In the genomic region with DNA sequence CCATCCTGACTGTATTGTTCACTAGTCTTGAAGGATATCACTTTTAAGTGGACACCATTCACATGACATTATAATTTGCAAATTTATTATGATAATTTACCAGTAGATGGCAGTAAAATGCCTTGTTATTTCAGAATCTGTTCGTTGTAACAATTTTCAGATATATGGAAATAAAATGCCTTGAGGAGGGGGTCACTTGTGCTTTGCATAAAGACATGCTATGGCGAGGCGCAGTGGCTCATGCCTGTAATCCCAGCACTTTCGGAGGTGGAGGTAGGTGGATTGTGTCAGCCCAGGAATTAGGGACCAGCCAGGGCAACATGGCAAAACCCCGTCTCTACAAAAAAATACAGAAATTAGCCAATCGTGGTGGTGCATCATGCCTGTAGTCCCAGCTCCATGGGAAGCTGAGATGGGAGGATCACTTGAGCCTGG, we compare ENCODE assay signal across 8 cellular contexts. TPM values are rescaled to one million over a fixed set of nuclear protein-coding genes. Genes with fewer than 3 reads are reported as not detected.
DNase-seq lines count a peak whose midpoint lies in the region; ATAC-seq and TF ChIP-seq lines count a peak whose summit lies in the region.

No MANE protein-coding gene starts in this region.

- no peak overlapping the region for H3K4me3 Mint-ChIP-seq in naive thymus-derived CD8-positive, alpha-beta T cell

- POLR2A ChIA-PET in naive thymus-derived CD8-positive, alpha-beta T cell (lab: Charles Lee): interaction anchor here (0.7 kb wide), 1 partner anchor 262 kb away, joined by 6 read pairs; no protein-coding TSS in a partner anchor

- peak; percentile 29 to 41 for ATAC-seq in naive thymus-derived CD8-positive, alpha-beta T cell
- no peak for ATAC-seq in HG02970 (IDR thresholded peaks at IDR 0.05; ENCODE audit: low FRiP score, unreplicated experiment)

- intact Hi-C loops in dorsolateral prefrontal cortex (cut with DNase I): loop anchor here in 1 of 2 donors (10.0 kb wide), 1 partner anchor 470 kb away; no protein-coding TSS in a partner anchor

- peaks cover 0 to 5% (median 2%) of the 10 kb centered on the region in 4 donors for H3K4me1 Mint-ChIP-seq in naive thymus-derived CD8-positive, alpha-beta T cell

- H3K27ac Mint-ChIP-seq in naive thymus-derived CD8-positive, alpha-beta T cell: no peak overlapping the region

- DNase-seq in COLO829 (ENCODE audit: low spot score) (peak; percentile 79), HPDE6-E6E7 (ENCODE audit: extremely low spot score) (peak; percentile 51), NCI-H748 treated with DMSO at 0.1 percent for 48 hours (lab: John Stamatoyannopoulos, UW) (peak; percentile 27), dorsolateral prefrontal cortex (no peak), iPS-NIHi11 (ENCODE audit: low spot score) (no peak)
- DNase-seq in naive thymus-derived CD8-positive, alpha-beta T cell: peak in 3 of 10 donors; percentile 52 to 54 (median 54)
- DNase-seq in stimulated activated CD4-positive, alpha-beta T cell treated with anti-CD3 and anti-CD28 coated beads, Interleukin-4, amount 100 ng/mL, for 1 hour: no peak

- no peaks in the 10 kb centered on the region for H3K36me3 Mint-ChIP-seq in naive thymus-derived CD8-positive, alpha-beta T cell

- peak overlapping the region in 3 of 59 donors; percentile 18 to 59 (median 45) for H3K27ac ChIP-seq in dorsolateral prefrontal cortex

- H3K27me3 ChIP-seq in dorsolateral prefrontal cortex: no peaks in the 10 kb centered on the region

- TF ChIP-seq CTCF in dorsolateral prefrontal cortex (IDR thresholded peaks at IDR 0.05 in 54 of 56, conservative IDR thresholded peaks at IDR 0.05 in 2 of 56; ENCODE audit: low read depth in 1 of 56, partially characterized antibody in 56 of 56): peak; percentile 33 to 78 (median 59)

- peaks cover 7 to 15% (median 10%) of the 10 kb centered on the region in 5 donors for H3K27me3 Mint-ChIP-seq in naive thymus-derived CD8-positive, alpha-beta T cell

- no peaks in the 10 kb centered on the region for H3K9me3 Mint-ChIP-seq in naive thymus-derived CD8-positive, alpha-beta T cell

- peak overlapping the region in 42 of 59 donors; percentile 1 to 55 (median 32) for H3K4me3 ChIP-seq in dorsolateral prefrontal cortex

RNA-seq across cellular contexts. Expression of gene NCOA6, which starts 9.0 kb away (rescaled TPM):
- 10 to 100 TPM; 29.3 to 53.5 (median 39.1) TPM for total RNA-seq in dorsolateral prefrontal cortex
- 10 to 100 TPM; 24.3 to 29.2 TPM for total RNA-seq in naive thymus-derived CD8-positive, alpha-beta T cell
- 1 to 10 TPM; 2.8 to 8.2 (median 5.0) TPM for polyA plus RNA-seq in naive thymus-derived CD8-positive, alpha-beta T cell

RNA-seq across cellular contexts. Expression of gene GGT7, which starts 38.2 kb away (rescaled TPM):
- 10 to 100 TPM; 53.0 to 99.7 (median 77.2) TPM for total RNA-seq in dorsolateral prefrontal cortex
- 10 to 100 TPM; 42.1 to 43.3 TPM for total RNA-seq in naive thymus-derived CD8-positive, alpha-beta T cell
- 1 to 10 TPM; 3.9 to 9.4 (median 8.0) TPM for polyA plus RNA-seq in naive thymus-derived CD8-positive, alpha-beta T cell

RNA-seq across cellular contexts. Expression of gene ACSS2, which starts 41.9 kb away (rescaled TPM):
- 100 to 1,000 TPM in 2 of 120 experiments, 10 to 100 TPM in 118; 35.5 to 131 (median 55.8) TPM for total RNA-seq in dorsolateral prefrontal cortex
- 10 to 100 TPM; 27.2 to 27.9 TPM for total RNA-seq in naive thymus-derived CD8-positive, alpha-beta T cell
- 10 to 100 TPM in 2 of 3 donors, 1 to 10 TPM in 1; 9.1 to 10.9 (median 10.4) TPM for polyA plus RNA-seq in naive thymus-derived CD8-positive, alpha-beta T cell

Comparison
In these comparisons a context has a peak if more than half of its experiments do, and no peak if none do; other contexts are left out.
1. DNase-seq: peak in COLO829 (single experiment), HPDE6-E6E7 (single experiment) and NCI-H748 treated with DMSO at 0.1 percent for 48 hours (single experiment); none in dorsolateral prefrontal cortex (0 of 10), iPS-NIHi11 (single experiment) and stimulated activated CD4-positive, alpha-beta T cell treated with anti-CD3 and anti-CD28 coated beads, Interleukin-4, amount 100 ng/mL, for 1 hour (single experiment).